ENCODE assay signal across 27 cellular contexts in genomic region chr14:80310950-80311349, GRCh38.
A peak's percentile ranks its signal among the peaks of the same experiment; 100 is the strongest.
DNase-seq lines count a peak whose midpoint lies in the region; TF ChIP-seq lines count a peak whose summit lies in the region.
"Had no signal": no experiment of that assay in that cellular context is flagged by ENCODE, and none has a peak within 500 bp of the region (broad histone marks: within the 10 kb centered on the region; RNA-seq: fewer than 3 reads in every experiment).

No MANE protein-coding gene starts in this region.

- H2AFZ ChIP-seq in ACC112 (ENCODE audit: low read length, unreplicated experiment), result no peak overlapping the region

- no peaks in the 10 kb centered on the region for H3K36me3 Mint-ChIP-seq in endothelial cell (ENCODE audit: low read depth, unreplicated experiment)
- H3K36me3 Mint-ChIP-seq: CD4-positive, CD25-positive, alpha-beta regulatory T cell; natural killer cell treated with Interleukin-12 subunit alpha and Interleukin-12 subunit beta and Interleukin-15 and Interleukin-18, amount 100 ng/mL, for 72 hours had no signal

- H3K27me3 Mint-ChIP-seq in endothelial cell (ENCODE audit: unreplicated experiment), result no peaks in the 10 kb centered on the region
- H3K27me3 Mint-ChIP-seq: CD4-positive, CD25-positive, alpha-beta regulatory T cell; central memory CD8-positive, alpha-beta T cell; natural killer cell treated with Interleukin-12 subunit alpha and Interleukin-12 subunit beta and Interleukin-15 and Interleukin-18, amount 100 ng/mL, for 72 hours had no signal

- H3K4me3 ChIP-seq in ACC112 (ENCODE audit: low read depth, low read length), result peak overlapping the region; percentile 39; the same call in 1 of the 2 replicates
- H3K4me3 ChIP-seq: adrenal gland had no signal

- H3K79me2 ChIP-seq in ACC112 (ENCODE audit: control insufficient read depth, insufficient read depth, low read length, unreplicated experiment), result no peaks in the 10 kb centered on the region

- no peak overlapping the region for H3K4me3 Mint-ChIP-seq in endothelial cell (ENCODE audit: unreplicated experiment)
- H3K4me3 Mint-ChIP-seq: CD4-positive, CD25-positive, alpha-beta regulatory T cell; central memory CD8-positive, alpha-beta T cell; natural killer cell treated with Interleukin-12 subunit alpha and Interleukin-12 subunit beta and Interleukin-15 and Interleukin-18, amount 100 ng/mL, for 72 hours had no signal

- H3K36me3 ChIP-seq in ACC112 (ENCODE audit: insufficient read depth, low read length), result no peaks in the 10 kb centered on the region
- H3K36me3 ChIP-seq: adrenal gland had no signal

- no peak for TF ChIP-seq CTCF in endothelial cell (IDR thresholded peaks at IDR 0.05; ENCODE audit: unreplicated experiment)

- peak overlapping the region; percentile 27 for H3K27ac ChIP-seq in ACC112 (ENCODE audit: low read depth, low read length)
- H3K27ac ChIP-seq: adrenal gland had no signal

- DNase-seq in M059J (ENCODE audit: low read depth) (peak; percentile 12), endothelial cell (ENCODE audit: low spot score) (no peak), iris pigment epithelial cell (ENCODE audit: low read depth) (peak; percentile 72), NCI-H128 (lab: John Stamatoyannopoulos, UW; ENCODE audit: unreplicated experiment) (no peak), AG08395 (ENCODE audit: low spot score) (no peak)
- no peak for DNase-seq in activated effector memory CD4-positive, alpha-beta T cell treated with anti-CD3 and anti-CD28 coated beads, Interleukin-2, amount 50 U/mL, for 16 hours
- DNase-seq in activated naive CD4-positive, alpha-beta T cell treated with anti-CD3 and anti-CD28 coated beads, Interleukin-2, amount 50 U/mL, for 16 hours, result no peak
- DNase-seq: ACHN; activated CD4-positive, alpha-beta T cell treated with anti-CD3 and anti-CD28 coated beads for 48 hours; adrenal gland; CD4-positive, CD25-positive, alpha-beta regulatory T cell; DMS153; effector CD8-positive, alpha-beta T cell; KBM-7; kidney glomerular epithelial cell; NCI-H1092 treated with DMSO at 0.1 percent for 48 hours; NCI-H2081 treated with DMSO at 0.1 percent for 48 hours; NCI-H446 treated with DMSO at 0.1 percent for 48 hours; RPMI8226; stimulated activated CD4-positive, alpha-beta T cell treated with anti-CD3 and anti-CD28 coated beads, Interleukin-12 subunit alpha, Interleukin-12 subunit beta, amount 100 ng/mL, for 4 hours; stimulated activated CD8-positive, alpha-beta memory T cell treated with anti-CD3 and anti-CD28 coated beads, Interleukin-4, amount 100 ng/mL, for 48 hours; SW 1271 had no signal

- H3K27me3 ChIP-seq in ACC112 (ENCODE audit: insufficient read depth, low read length), result no peaks in the 10 kb centered on the region
- H3K27me3 ChIP-seq: adrenal gland had no signal

- peak overlapping the region; percentile 38 for H3K27ac Mint-ChIP-seq in endothelial cell (ENCODE audit: unreplicated experiment)
- H3K27ac Mint-ChIP-seq: activated T-helper 2 cell treated with anti-CD3 and anti-CD28 coated beads, Interferon-gamma antibody, Interleukin-2, Interleukin-4, amounts not matched to agents 10 μg/mL and 5 μg/mL and 100 μg/mL, durations not matched to agents 14 hours and 24 hours and 36 hours; CD4-positive, CD25-positive, alpha-beta regulatory T cell; natural killer cell treated with Interleukin-12 subunit alpha and Interleukin-12 subunit beta and Interleukin-15 and Interleukin-18, amount 100 ng/mL, for 72 hours; progenitor cell of endocrine pancreas had no signal

- no peaks in the 10 kb centered on the region for H3K9me3 Mint-ChIP-seq in endothelial cell (ENCODE audit: unreplicated experiment)
- H3K9me3 Mint-ChIP-seq: activated T-helper 2 cell treated with anti-CD3 and anti-CD28 coated beads, Interferon-gamma antibody, Interleukin-2, Interleukin-4, amounts not matched to agents 10 μg/mL and 5 μg/mL and 100 μg/mL, durations not matched to agents 14 hours and 24 hours and 36 hours had no signal

- peaks cover 19% of the 10 kb centered on the region for H3K4me1 Mint-ChIP-seq in endothelial cell (ENCODE audit: unreplicated experiment)
- H3K4me1 Mint-ChIP-seq: CD4-positive, CD25-positive, alpha-beta regulatory T cell; central memory CD8-positive, alpha-beta T cell had no signal

- peaks cover 26% of the 10 kb centered on the region for H3K4me1 ChIP-seq in ACC112 (ENCODE audit: control insufficient read depth, insufficient read depth, low read length, unreplicated experiment)
- H3K4me1 ChIP-seq: adrenal gland had no signal

Comparison
In these comparisons a context has a peak if more than half of its experiments do, and no peak if none do; other contexts are left out.
1. DNase-seq: peak in M059J (single experiment) and iris pigment epithelial cell (single experiment); none in endothelial cell (single experiment), NCI-H128 (single experiment), activated effector memory CD4-positive, alpha-beta T cell treated with anti-CD3 and anti-CD28 coated beads, Interleukin-2, amount 50 U/mL, for 16 hours (single experiment), activated naive CD4-positive, alpha-beta T cell treated with anti-CD3 and anti-CD28 coated beads, Interleukin-2, amount 50 U/mL, for 16 hours (single experiment) and AG08395 (single experiment).